In the genomic region with DNA sequence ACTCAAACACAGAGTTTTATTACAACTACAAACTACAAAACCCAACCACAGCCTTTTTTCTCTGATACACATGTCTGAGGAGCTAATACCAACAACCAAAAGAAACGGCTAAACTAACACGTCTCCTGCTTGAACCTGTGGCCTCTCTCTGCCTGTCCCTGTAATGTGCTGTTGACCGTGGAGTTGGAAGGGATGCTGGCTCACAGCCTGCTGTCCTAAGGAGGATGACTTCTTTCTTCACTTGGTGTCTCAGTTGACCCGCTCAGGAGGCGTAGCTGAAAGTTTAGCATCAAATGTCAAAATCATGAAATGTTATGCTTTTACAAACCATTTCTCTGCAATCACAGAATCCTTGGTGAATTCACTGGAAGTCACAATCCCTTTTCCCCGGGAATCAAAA, we compare ENCODE assay signal across 1 cellular context.
TF ChIP-seq lines count a peak whose summit lies in the region.

No MANE protein-coding gene starts in this region.

TF ChIP-seq in HepG2, 621 proteins besides CTCF, POLR2A, EP300 and RAD21 (continued from another document):
- TF ChIP-seq, protein P1, sequence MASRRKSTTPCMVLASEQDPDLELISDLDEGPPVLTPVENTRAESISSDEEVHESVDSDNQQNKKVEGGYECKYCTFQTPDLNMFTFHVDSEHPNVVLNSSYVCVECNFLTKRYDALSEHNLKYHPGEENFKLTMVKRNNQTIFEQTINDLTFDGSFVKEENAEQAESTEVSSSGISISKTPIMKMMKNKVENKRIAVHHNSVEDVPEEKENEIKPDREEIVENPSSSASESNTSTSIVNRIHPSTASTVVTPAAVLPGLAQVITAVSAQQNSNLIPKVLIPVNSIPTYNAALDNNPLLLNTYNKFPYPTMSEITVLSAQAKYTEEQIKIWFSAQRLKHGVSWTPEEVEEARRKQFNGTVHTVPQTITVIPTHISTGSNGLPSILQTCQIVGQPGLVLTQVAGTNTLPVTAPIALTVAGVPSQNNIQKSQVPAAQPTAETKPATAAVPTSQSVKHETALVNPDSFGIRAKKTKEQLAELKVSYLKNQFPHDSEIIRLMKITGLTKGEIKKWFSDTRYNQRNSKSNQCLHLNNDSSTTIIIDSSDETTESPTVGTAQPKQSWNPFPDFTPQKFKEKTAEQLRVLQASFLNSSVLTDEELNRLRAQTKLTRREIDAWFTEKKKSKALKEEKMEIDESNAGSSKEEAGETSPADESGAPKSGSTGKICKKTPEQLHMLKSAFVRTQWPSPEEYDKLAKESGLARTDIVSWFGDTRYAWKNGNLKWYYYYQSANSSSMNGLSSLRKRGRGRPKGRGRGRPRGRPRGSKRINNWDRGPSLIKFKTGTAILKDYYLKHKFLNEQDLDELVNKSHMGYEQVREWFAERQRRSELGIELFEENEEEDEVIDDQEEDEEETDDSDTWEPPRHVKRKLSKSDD (CRISPR knock-in tag; IDR thresholded peaks at IDR 0.05; ENCODE audit: low read depth) = no peak
- no peak for TF ChIP-seq ZFP36L2 (CRISPR knock-in tag; IDR thresholded peaks at IDR 0.05)
- no peak for TF ChIP-seq ATRX (CRISPR knock-in tag; IDR thresholded peaks at IDR 0.05; ENCODE audit: borderline replicate concordance)
